2 cellular contexts compared by ENCODE assay signal in genomic region chrX:153411255-153411987, GRCh38.
TF ChIP-seq lines count a peak whose summit lies in the region.

Gene ZFP92, plus strand, starts transcription at chrX:153411472. Its CDS starts 6,851 bp downstream, at chrX:153418323.

TF ChIP-seq in H1, 55 proteins besides CTCF, POLR2A, EP300 and RAD21:
- TF ChIP-seq SUZ12 (IDR thresholded peaks at IDR 0.05; ENCODE audit: low read length) (peak; percentile 23; the same call in 1 of the 2 replicates), BCL11A (IDR thresholded peaks at IDR 0.05; ENCODE audit: low read depth in 2 of 2, low read length in 2 of 2) (no peak), SP2 (IDR thresholded peaks at IDR 0.05; ENCODE audit: low read length) (no peak), RFX5 (IDR thresholded peaks at IDR 0.05; ENCODE audit: borderline replicate concordance, low read depth, low read length) (no peak), EZH2 (IDR thresholded peaks at IDR 0.05; ENCODE audit: low read depth, low read length, severe bottlenecking) (peak; percentile 44), JUN (IDR thresholded peaks at IDR 0.05; ENCODE audit: low read depth, low read length) (no peak), HDAC6 (IDR thresholded peaks at IDR 0.05; ENCODE audit: low read depth, low read length) (no peak), KDM4A (IDR thresholded peaks at IDR 0.05; ENCODE audit: low read depth, low read length, severe bottlenecking) (peak; percentile 82)
TF ChIP-seq in H1: peak in this region for 3.

TF ChIP-seq in HEK293T, 16 proteins besides CTCF, POLR2A, EP300 and RAD21:
- TF ChIP-seq LEF1 (IDR thresholded peaks at IDR 0.05; ENCODE audit: borderline replicate concordance) = no peak
- no peak for TF ChIP-seq L3MBTL2 (conservative IDR thresholded peaks at IDR 0.05)
- TF ChIP-seq FOXA1 (IDR thresholded peaks at IDR 0.05) = no peak
